ENCODE assay signal across 1 cellular context in the genomic region with DNA sequence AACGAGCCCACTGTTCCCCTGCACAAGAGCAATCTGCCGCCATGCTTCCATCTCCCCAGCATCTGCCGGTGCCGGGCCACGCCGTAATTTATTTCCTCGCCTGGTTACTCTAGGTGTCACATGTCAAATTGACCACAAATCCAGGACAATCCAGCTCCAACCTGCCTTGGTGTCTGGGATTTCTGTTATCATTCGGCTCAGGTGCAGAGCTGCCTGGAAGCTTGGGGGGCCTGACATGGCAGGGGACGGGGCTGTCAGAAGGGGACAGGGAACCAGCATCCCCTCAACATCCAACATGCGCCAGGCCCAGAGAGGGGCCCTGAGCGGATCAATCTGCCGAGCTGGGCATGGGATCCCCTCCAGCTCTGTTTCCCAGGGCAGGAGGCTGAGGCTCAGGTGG.
A peak's percentile ranks its signal among the peaks of the same experiment; 100 is the strongest.
TF ChIP-seq lines count a peak whose summit lies in the region.

No MANE protein-coding gene starts in this region.

TF ChIP-seq in HepG2, 621 proteins besides CTCF, POLR2A, EP300 and RAD21:
- TF ChIP-seq, protein P1, sequence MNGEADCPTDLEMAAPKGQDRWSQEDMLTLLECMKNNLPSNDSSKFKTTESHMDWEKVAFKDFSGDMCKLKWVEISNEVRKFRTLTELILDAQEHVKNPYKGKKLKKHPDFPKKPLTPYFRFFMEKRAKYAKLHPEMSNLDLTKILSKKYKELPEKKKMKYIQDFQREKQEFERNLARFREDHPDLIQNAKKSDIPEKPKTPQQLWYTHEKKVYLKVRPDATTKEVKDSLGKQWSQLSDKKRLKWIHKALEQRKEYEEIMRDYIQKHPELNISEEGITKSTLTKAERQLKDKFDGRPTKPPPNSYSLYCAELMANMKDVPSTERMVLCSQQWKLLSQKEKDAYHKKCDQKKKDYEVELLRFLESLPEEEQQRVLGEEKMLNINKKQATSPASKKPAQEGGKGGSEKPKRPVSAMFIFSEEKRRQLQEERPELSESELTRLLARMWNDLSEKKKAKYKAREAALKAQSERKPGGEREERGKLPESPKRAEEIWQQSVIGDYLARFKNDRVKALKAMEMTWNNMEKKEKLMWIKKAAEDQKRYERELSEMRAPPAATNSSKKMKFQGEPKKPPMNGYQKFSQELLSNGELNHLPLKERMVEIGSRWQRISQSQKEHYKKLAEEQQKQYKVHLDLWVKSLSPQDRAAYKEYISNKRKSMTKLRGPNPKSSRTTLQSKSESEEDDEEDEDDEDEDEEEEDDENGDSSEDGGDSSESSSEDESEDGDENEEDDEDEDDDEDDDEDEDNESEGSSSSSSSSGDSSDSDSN (CRISPR knock-in tag; IDR thresholded peaks at IDR 0.05): 0 out of 2 replicates have a peak, but pooled peaks have one; percentile 5
- TF ChIP-seq AKAP8 (CRISPR knock-in tag; IDR thresholded peaks at IDR 0.05): no peak
